Comparison of ENCODE assay signal across 23 cellular contexts in the genomic region with DNA sequence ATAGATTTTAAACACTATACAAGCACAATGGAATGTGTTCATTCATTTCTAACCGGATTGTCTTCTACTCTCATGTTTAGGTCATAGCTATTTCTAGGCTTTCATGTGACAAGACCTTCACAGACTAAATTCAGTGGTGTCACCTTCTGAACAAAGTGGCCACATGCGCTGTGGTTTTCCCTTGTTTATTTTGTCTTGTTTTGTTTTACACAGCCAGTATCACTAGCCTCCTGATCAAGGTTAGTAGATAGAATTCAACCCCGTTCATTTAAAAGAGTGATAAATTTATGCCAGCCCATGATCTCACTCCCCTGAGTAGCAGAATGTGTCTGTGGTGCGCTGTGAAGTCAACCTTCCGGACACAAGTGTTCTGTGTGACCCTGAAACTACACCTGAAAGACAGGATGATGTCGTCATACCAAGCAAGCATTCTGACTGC.
DNase-seq lines count a peak whose midpoint lies in the region; ATAC-seq and TF ChIP-seq lines count a peak whose summit lies in the region.
"Had no signal": no experiment of that assay in that cellular context is flagged by ENCODE, and none has a peak within 500 bp of the region (broad histone marks: within the 10 kb centered on the region; RNA-seq: fewer than 3 reads in every experiment).

No MANE protein-coding gene starts in this region.

- H3K4me1 ChIP-seq in tibial artery (peaks cover 0 to 69% (median 2%) of the 10 kb centered on the region in 4 donors), GM23338 (ENCODE audit: insufficient read depth) (no peaks in the 10 kb centered on the region)

- peak overlapping the region; percentile 13 to 14 for H3K27ac ChIP-seq in tibial artery
- no peak overlapping the region for H3K27ac ChIP-seq in GM23338 (ENCODE audit: low read depth)
- H3K27ac ChIP-seq: 22Rv1; BLaER1 treated with 17β-estradiol and CSF1 and Interleukin-3, amounts not matched to agents 10 nM and 100 nM; parathyroid adenoma had no signal

- H3K27me3 Mint-ChIP-seq in GM23338 (ENCODE audit: insufficient read depth, low read depth, poor library complexity), result no peaks in the 10 kb centered on the region
- H3K27me3 Mint-ChIP-seq: activated CD8-positive, alpha-beta memory T cell treated with anti-CD3 and anti-CD28 coated beads, Interleukin-2, amount 10 ng/mL, durations not matched to agents 7 days and 5 days had no signal

- no peaks in the 10 kb centered on the region for H4K20me1 ChIP-seq in GM23338 (replicated peaks; ENCODE audit: insufficient read depth)
- H4K20me1 ChIP-seq: BLaER1 treated with 17β-estradiol and CSF1 and Interleukin-3, amounts not matched to agents 10 nM and 100 nM had no signal

- no peaks in the 10 kb centered on the region for H3K27me3 ChIP-seq in tibial artery
- H3K27me3 ChIP-seq in GM23338 (ENCODE audit: insufficient read depth), result no peaks in the 10 kb centered on the region
- H3K27me3 ChIP-seq: BLaER1 treated with 17β-estradiol and CSF1 and Interleukin-3, amounts not matched to agents 10 nM and 100 nM had no signal

- ATAC-seq in HG02885 (IDR thresholded peaks at IDR 0.05; ENCODE audit: poor library complexity, unreplicated experiment) (peak; percentile 86), Right ventricle myocardium superior (ENCODE audit: poor library complexity) (peak; percentile 51), GM18520 (IDR thresholded peaks at IDR 0.05; ENCODE audit: unreplicated experiment) (no peak), GM23338 (no peak)
- ATAC-seq: activated CD8-positive, alpha-beta memory T cell treated with anti-CD3 and anti-CD28 coated beads, Interleukin-2, amount 10 ng/mL, durations not matched to agents 7 days and 5 days had no signal

- no peak overlapping the region for H3K4me3 Mint-ChIP-seq in GM23338
- H3K4me3 Mint-ChIP-seq: activated CD8-positive, alpha-beta memory T cell treated with anti-CD3 and anti-CD28 coated beads, Interleukin-2, amount 10 ng/mL, durations not matched to agents 7 days and 5 days; HFFc6 had no signal

- no peaks in the 10 kb centered on the region for H3K36me3 Mint-ChIP-seq in GM23338 (ENCODE audit: low read depth)
- H3K36me3 Mint-ChIP-seq: activated CD8-positive, alpha-beta memory T cell treated with anti-CD3 and anti-CD28 coated beads, Interleukin-2, amount 10 ng/mL, durations not matched to agents 7 days and 5 days had no signal

- H3K79me2 ChIP-seq in GM23338 (replicated peaks; ENCODE audit: insufficient read depth), result no peaks in the 10 kb centered on the region
- H3K79me2 ChIP-seq: parathyroid adenoma had no signal

- intact Hi-C loops in Right ventricle myocardium superior (cut with DNase I) (loop anchor here (5.0 kb wide), 2 partner anchors 66 to 324 kb away; no protein-coding TSS in a partner anchor), tibial artery (cut with DNase I; ENCODE audit: low total_unique reads) (loop anchor here (10.0 kb wide), 1 partner anchor 207 kb away; a partner anchor contains a TSS)

- H3K4me3 ChIP-seq in tibial artery (no peak overlapping the region), GM23338 (no peak overlapping the region)
- H3K4me3 ChIP-seq: BLaER1 treated with 17β-estradiol and CSF1 and Interleukin-3, amounts not matched to agents 10 nM and 100 nM had no signal

- no peaks in the 10 kb centered on the region for H3K9me3 Mint-ChIP-seq in GM23338
- H3K9me3 Mint-ChIP-seq: HFFc6 had no signal

- H3K9me2 ChIP-seq in GM23338 (ENCODE audit: insufficient read depth), result no peaks in the 10 kb centered on the region

- no peak overlapping the region for H3K4me2 ChIP-seq in GM23338

- no peaks in the 10 kb centered on the region for H3K9me3 ChIP-seq in tibial artery
- H3K9me3 ChIP-seq: BLaER1 treated with 17β-estradiol and CSF1 and Interleukin-3, amounts not matched to agents 10 nM and 100 nM had no signal

- H2AFZ ChIP-seq in GM23338, result no peak overlapping the region
- H2AFZ ChIP-seq: parathyroid adenoma had no signal

- H3F3A ChIP-seq in GM23338 (replicated peaks; ENCODE audit: low read depth), result no peaks in the 10 kb centered on the region

- no peak overlapping the region for H3K27ac Mint-ChIP-seq in GM23338
- H3K27ac Mint-ChIP-seq: activated CD8-positive, alpha-beta memory T cell treated with anti-CD3 and anti-CD28 coated beads, Interleukin-2, amount 10 ng/mL, durations not matched to agents 7 days and 5 days; HFFc6 had no signal

- no peaks in the 10 kb centered on the region for H3K36me3 ChIP-seq in tibial artery
- H3K36me3 ChIP-seq in GM23338 (ENCODE audit: insufficient read depth), result no peaks in the 10 kb centered on the region
- H3K36me3 ChIP-seq: BLaER1 treated with 17β-estradiol and CSF1 and Interleukin-3, amounts not matched to agents 10 nM and 100 nM had no signal

- peak; percentile 30 for DNase-seq in DMS53 (lab: John Stamatoyannopoulos, UW)
- no peak for DNase-seq in DMS53 treated with DMSO at 0.1 percent for 48 hours (lab: John Stamatoyannopoulos, UW; ENCODE audit: unreplicated experiment)
- no peak for DNase-seq in Right ventricle myocardium superior
- DNase-seq in tibial artery, result no peak
- no peak for DNase-seq in GM23338 (ENCODE audit: low spot score)
- DNase-seq in occipital lobe (lab: John Stamatoyannopoulos, UW), result no peak
- DNase-seq: activated CD4-positive, CD25-positive, alpha-beta regulatory T cell treated with anti-CD3 and anti-CD28 coated beads, Interleukin-2, amount 50 U/mL, for 72 hours; activated CD8-positive, alpha-beta memory T cell treated with anti-CD3 and anti-CD28 coated beads, Interleukin-2, amount 10 ng/mL, durations not matched to agents 7 days and 5 days; activated gamma-delta T cell; aorta; cortex of kidney; DMS79; HFFc6; Kasumi-1; NCI-H1417; NCI-H226; T-helper 9 cell; trophoblast cell had no signal

- no peak for TF ChIP-seq CTCF in tibial artery (IDR thresholded peaks at IDR 0.05)
- no peak for TF ChIP-seq CTCF in GM23338 (conservative IDR thresholded peaks at IDR 0.05; ENCODE audit: low read depth in 2 of 2)

- peaks cover 2% of the 10 kb centered on the region; the same call in 1 of the 3 replicates for H3K4me1 Mint-ChIP-seq in GM23338
- H3K4me1 Mint-ChIP-seq: activated CD8-positive, alpha-beta memory T cell treated with anti-CD3 and anti-CD28 coated beads, Interleukin-2, amount 10 ng/mL, durations not matched to agents 7 days and 5 days had no signal

TF ChIP-seq in GM23338, 12 proteins besides CTCF, POLR2A, EP300 and RAD21 (continues in another document):
- TF ChIP-seq NANOG (IDR thresholded peaks at IDR 0.05; ENCODE audit: borderline replicate concordance), result no peak
- no peak for TF ChIP-seq JUNB (IDR thresholded peaks at IDR 0.05; ENCODE audit: unreplicated experiment)
- no peak for TF ChIP-seq CREB1 (CRISPR knock-in tag; IDR thresholded peaks at IDR 0.05; ENCODE audit: low read depth)
- no peak for TF ChIP-seq ZNF114 (CRISPR knock-in tag; IDR thresholded peaks at IDR 0.05)
- TF ChIP-seq EZH2 (IDR thresholded peaks at IDR 0.05; ENCODE audit: low read depth, unreplicated experiment), result no peak
- TF ChIP-seq STAT1 (IDR thresholded peaks at IDR 0.05; ENCODE audit: unreplicated experiment), result no peak
- TF ChIP-seq POLR2AphosphoS5 (IDR thresholded peaks at IDR 0.05; ENCODE audit: low read depth), result no peak

Comparison
In these comparisons a context has a peak if more than half of its experiments do, and no peak if none do; other contexts are left out.
1. ATAC-seq: peak in HG02885 (single experiment) and Right ventricle myocardium superior (single experiment); none in GM18520 (single experiment) and GM23338 (single experiment).